ENCODE assay signal across 21 cellular contexts in the genomic region with DNA sequence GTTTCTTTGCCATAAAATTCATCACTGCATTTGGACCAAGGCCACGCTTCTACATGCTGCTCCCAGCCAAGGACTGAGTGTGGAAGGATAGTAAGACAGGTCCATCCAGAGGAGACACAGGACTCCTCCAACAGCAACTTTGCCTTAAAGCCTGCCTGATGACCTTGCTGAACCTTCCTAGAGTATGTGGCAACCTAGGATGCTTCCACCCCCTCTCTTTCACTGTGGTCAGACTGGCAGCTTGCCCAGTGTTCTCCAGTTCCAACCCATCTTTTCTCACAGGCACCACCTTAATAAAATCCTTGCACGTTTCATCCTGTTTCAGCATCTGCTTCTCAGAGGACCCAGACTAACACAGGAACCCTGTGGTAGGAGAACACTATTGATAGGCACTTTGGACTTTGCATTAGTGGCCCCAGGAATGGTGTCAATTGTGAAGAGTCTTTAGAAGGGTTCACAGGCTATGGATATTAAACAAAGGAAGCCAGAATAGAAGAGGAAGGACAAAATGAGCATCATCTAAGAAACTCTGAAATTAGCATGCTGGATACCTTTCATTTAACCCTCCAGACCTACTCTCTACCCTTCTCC. TPM values are rescaled to one million over a fixed set of nuclear protein-coding genes. Genes with fewer than 3 reads are reported as not detected.
DNase-seq lines count a peak whose midpoint lies in the region; ATAC-seq, FAIRE-seq and TF ChIP-seq lines count a peak whose summit lies in the region.
"Had no signal": no experiment of that assay in that cellular context is flagged by ENCODE, and none has a peak within 500 bp of the region (broad histone marks: within the 10 kb centered on the region; RNA-seq: fewer than 3 reads in every experiment).

No MANE protein-coding gene starts in this region.

- ATAC-seq in GM18511 (IDR thresholded peaks at IDR 0.05; ENCODE audit: unreplicated experiment): no peak
- ATAC-seq: activated T-helper 17 cell treated with anti-CD3 and anti-CD28 coated beads, Interleukin-2, amount 50 U/mL, for 72 hours; esophagus mucosa; pancreas had no signal

- H3K36me3 ChIP-seq in HEK293 (ENCODE audit: control insufficient read depth in 2 of 2, insufficient read depth in 1 of 2, low read length in 2 of 2): no peaks in the 10 kb centered on the region
- no peaks in the 10 kb centered on the region for H3K36me3 ChIP-seq in bronchial epithelial cell (ENCODE audit: control insufficient read depth, insufficient read depth, low read length)
- H3K36me3 ChIP-seq: pancreas had no signal

- H3K27me3 Mint-ChIP-seq in progenitor cell of endocrine pancreas: no peaks in the 10 kb centered on the region

- H3K9me3 Mint-ChIP-seq in progenitor cell of endocrine pancreas (ENCODE audit: low read depth): no peaks in the 10 kb centered on the region
- H3K9me3 Mint-ChIP-seq: activated T-helper 17 cell treated with anti-CD3 and anti-CD28 coated beads, Interleukin-2, amount 50 U/mL, for 72 hours had no signal

- H3K4me3 Mint-ChIP-seq in progenitor cell of endocrine pancreas (ENCODE audit: low read depth): no peak overlapping the region
- H3K4me3 Mint-ChIP-seq: activated T-helper 17 cell treated with anti-CD3 and anti-CD28 coated beads, Interleukin-2, amount 50 U/mL, for 72 hours; naive B cell had no signal

- no peak for TF ChIP-seq CTCF in HEK293 (tag by site-specific recombination; IDR thresholded peaks at IDR 0.05)
- TF ChIP-seq CTCF in bronchial epithelial cell (IDR thresholded peaks at IDR 0.05; ENCODE audit: insufficient read depth, low read length, severe bottlenecking): no peak
- no peak for TF ChIP-seq CTCF in progenitor cell of endocrine pancreas (IDR thresholded peaks at IDR 0.05; ENCODE audit: unreplicated experiment)

- no peak overlapping the region for H3K4me3 ChIP-seq in HEK293 (ENCODE audit: low read depth, low read length)
- H3K4me3 ChIP-seq in bronchial epithelial cell (ENCODE audit: low read depth, low read length): no peak overlapping the region
- H3K4me3 ChIP-seq: dorsolateral prefrontal cortex, pancreas had no signal

- CTCF ChIA-PET in HEK293 (lab: Yijun Ruan, JAX): interaction anchor here (0.7 to 1.4 kb wide), 7 partner anchors 8 to 29 kb away, joined by 3 to 6 read pairs (median 4); no protein-coding TSS in a partner anchor

- DNase-seq in MV-4-11 (lab: John Stamatoyannopoulos, UW): peak; percentile 7
- DNase-seq in bronchial epithelial cell (ENCODE audit: low read depth): peak; percentile 78
- no peak for DNase-seq in progenitor cell of endocrine pancreas (ENCODE audit: low spot score, unreplicated experiment)
- DNase-seq in anterior cingulate cortex (lab: John Stamatoyannopoulos, UW): no peak
- no peak for DNase-seq in activated CD4-positive, alpha-beta T cell treated with anti-CD3 and anti-CD28 coated beads for 4 hours
- DNase-seq: dorsolateral prefrontal cortex; GF-D8; head of caudate nucleus; naive B cell; NCI-H1930; pancreas; SHP77 treated with DMSO at 0.1 percent for 48 hours; stimulated activated CD4-positive, alpha-beta T cell treated with anti-CD3 and anti-CD28 coated beads, Interleukin-4, amount 100 ng/mL, for 24 hours had no signal

- peaks cover 4% of the 10 kb centered on the region; the same call in 1 of the 2 replicates for H3K4me1 ChIP-seq in HEK293 (ENCODE audit: control insufficient read depth, insufficient read depth, low read length)

- no peak for FAIRE-seq in bronchial epithelial cell (lab: Jason Lieb, UNC)
- FAIRE-seq: D721Med, GM12891, pancreas had no signal

- POLR2A ChIA-PET in HEK293 (lab: Yijun Ruan, JAX): no interaction called here

- peaks cover 18% of the 10 kb centered on the region for H3K4me1 Mint-ChIP-seq in progenitor cell of endocrine pancreas (ENCODE audit: low read depth)
- H3K4me1 Mint-ChIP-seq: naive B cell had no signal

- H3K36me3 Mint-ChIP-seq in progenitor cell of endocrine pancreas (ENCODE audit: insufficient read depth): no peaks in the 10 kb centered on the region
- H3K36me3 Mint-ChIP-seq: naive B cell had no signal

- H3K27ac Mint-ChIP-seq in progenitor cell of endocrine pancreas: peak overlapping the region; percentile 46
- H3K27ac Mint-ChIP-seq: activated T-helper 17 cell treated with anti-CD3 and anti-CD28 coated beads, Interleukin-2, amount 50 U/mL, for 72 hours had no signal

- H3K27me3 ChIP-seq in bronchial epithelial cell (ENCODE audit: control insufficient read depth, insufficient read depth, low read length): no peaks in the 10 kb centered on the region
- H3K27me3 ChIP-seq: pancreas had no signal

- no peak overlapping the region for H3K27ac ChIP-seq in HEK293 (ENCODE audit: extremely low read depth, low read depth, low read length)
- H3K27ac ChIP-seq: dorsolateral prefrontal cortex had no signal

- no peaks in the 10 kb centered on the region for H3K9me3 ChIP-seq in HEK293 (ENCODE audit: control insufficient read depth, insufficient read depth, low read depth, low read length)
- H3K9me3 ChIP-seq: pancreas had no signal

TF ChIP-seq in HEK293, 187 proteins besides CTCF, POLR2A, EP300 and RAD21:
- TF ChIP-seq, protein P1, sequence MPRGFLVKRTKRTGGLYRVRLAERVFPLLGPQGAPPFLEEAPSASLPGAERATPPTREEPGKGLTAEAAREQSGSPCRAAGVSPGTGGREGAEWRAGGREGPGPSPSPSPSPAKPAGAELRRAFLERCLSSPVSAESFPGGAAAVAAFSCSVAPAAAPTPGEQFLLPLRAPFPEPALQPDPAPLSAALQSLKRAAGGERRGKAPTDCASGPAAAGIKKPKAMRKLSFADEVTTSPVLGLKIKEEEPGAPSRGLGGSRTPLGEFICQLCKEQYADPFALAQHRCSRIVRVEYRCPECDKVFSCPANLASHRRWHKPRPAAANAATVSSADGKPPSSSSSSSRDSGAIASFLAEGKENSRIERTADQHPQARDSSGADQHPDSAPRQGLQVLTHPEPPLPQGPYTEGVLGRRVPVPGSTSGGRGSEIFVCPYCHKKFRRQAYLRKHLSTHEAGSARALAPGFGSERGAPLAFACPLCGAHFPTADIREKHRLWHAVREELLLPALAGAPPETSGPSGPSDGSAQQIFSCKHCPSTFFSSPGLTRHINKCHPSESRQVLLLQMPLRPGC (tag by site-specific recombination; IDR thresholded peaks at IDR 0.05): no peak
- TF ChIP-seq ZNF221 (tag by site-specific recombination; IDR thresholded peaks at IDR 0.05; ENCODE audit: borderline replicate concordance): no peak
- TF ChIP-seq ZNF391 (tag by site-specific recombination; IDR thresholded peaks at IDR 0.05; ENCODE audit: borderline replicate concordance, low read depth): no peak
- TF ChIP-seq, protein P2, sequence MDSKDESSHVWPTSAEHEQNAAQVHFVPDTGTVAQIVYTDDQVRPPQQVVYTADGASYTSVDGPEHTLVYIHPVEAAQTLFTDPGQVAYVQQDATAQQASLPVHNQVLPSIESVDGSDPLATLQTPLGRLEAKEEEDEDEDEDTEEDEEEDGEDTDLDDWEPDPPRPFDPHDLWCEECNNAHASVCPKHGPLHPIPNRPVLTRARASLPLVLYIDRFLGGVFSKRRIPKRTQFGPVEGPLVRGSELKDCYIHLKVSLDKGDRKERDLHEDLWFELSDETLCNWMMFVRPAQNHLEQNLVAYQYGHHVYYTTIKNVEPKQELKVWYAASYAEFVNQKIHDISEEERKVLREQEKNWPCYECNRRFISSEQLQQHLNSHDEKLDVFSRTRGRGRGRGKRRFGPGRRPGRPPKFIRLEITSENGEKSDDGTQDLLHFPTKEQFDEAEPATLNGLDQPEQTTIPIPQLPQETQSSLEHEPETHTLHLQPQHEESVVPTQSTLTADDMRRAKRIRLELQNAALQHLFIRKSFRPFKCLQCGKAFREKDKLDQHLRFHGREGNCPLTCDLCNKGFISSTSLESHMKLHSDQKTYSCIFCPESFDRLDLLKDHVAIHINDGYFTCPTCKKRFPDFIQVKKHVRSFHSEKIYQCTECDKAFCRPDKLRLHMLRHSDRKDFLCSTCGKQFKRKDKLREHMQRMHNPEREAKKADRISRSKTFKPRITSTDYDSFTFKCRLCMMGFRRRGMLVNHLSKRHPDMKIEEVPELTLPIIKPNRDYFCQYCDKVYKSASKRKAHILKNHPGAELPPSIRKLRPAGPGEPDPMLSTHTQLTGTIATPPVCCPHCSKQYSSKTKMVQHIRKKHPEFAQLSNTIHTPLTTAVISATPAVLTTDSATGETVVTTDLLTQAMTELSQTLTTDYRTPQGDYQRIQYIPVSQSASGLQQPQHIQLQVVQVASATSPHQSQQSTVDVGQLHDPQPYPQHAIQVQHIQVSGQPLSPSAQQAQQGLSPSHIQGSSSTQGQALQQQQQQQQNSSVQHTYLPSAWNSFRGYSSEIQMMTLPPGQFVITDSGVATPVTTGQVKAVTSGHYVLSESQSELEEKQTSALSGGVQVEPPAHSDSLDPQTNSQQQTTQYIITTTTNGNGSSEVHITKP (tag by site-specific recombination; IDR thresholded peaks at IDR 0.05): peak; percentile 43
- no peak for TF ChIP-seq BCL11A (tag by site-specific recombination; IDR thresholded peaks at IDR 0.05; ENCODE audit: low read depth)

RNA-seq across cellular contexts. Expression of a gene that starts 2.4 kb away (rescaled TPM):
- total RNA-seq in bronchial epithelial cell (not detected in 2 replicates), progenitor cell of endocrine pancreas (1.3 and 1.4 TPM in 2 replicates)
- total RNA-seq: lung microvascular endothelial cell, NCI-H460 had no signal

Comparison
In these comparisons a context has a peak if more than half of its experiments do, and no peak if none do; other contexts are left out.
1. DNase-seq: peak in MV-4-11 (single experiment) and bronchial epithelial cell (single experiment); none in progenitor cell of endocrine pancreas (single experiment), anterior cingulate cortex (0 of 58) and activated CD4-positive, alpha-beta T cell treated with anti-CD3 and anti-CD28 coated beads for 4 hours (0 of 2).